ENCODE assay signal across 14 cellular contexts in genomic region chr4:5158391-5158770, GRCh38.
"Had no signal": no experiment of that assay in that cellular context is flagged by ENCODE, and none has a peak within 500 bp of the region (broad histone marks: within the 10 kb centered on the region; RNA-seq: fewer than 3 reads in every experiment).

No MANE protein-coding gene starts in this region.

- DNase-seq: activated CD4-positive, alpha-beta T cell treated with anti-CD3 and anti-CD28 coated beads, Interleukin-2, amount 50 U/mL, for 48 hours; activated CD4-positive, CD25-positive, alpha-beta regulatory T cell treated with anti-CD3 and anti-CD28 coated beads, Interleukin-2, amount 50 U/mL, for 72 hours; activated naive CD4-positive, alpha-beta T cell treated with Interleukin-2 at 50 U/mL for 16 hours; endodermal cell; kidney glomerular epithelial cell; left ventricle myocardium superior; mesenchymal stem cell; natural killer cell; nucleus accumbens; stimulated activated CD4-positive, alpha-beta T cell treated with anti-CD3 and anti-CD28 coated beads, Interleukin-15, amount 100 ng/mL, for 24 hours; stimulated activated CD4-positive, alpha-beta T cell treated with anti-CD3 and anti-CD28 coated beads, Interleukin-4, amount 100 ng/mL, for 1 hour; stimulated activated naive CD4-positive, alpha-beta T cell; substantia nigra had no signal

- ATAC-seq: activated T-helper 17 cell treated with anti-CD3 and anti-CD28 coated beads, Interleukin-2, amount 50 U/mL, for 72 hours; left ventricle myocardium superior; natural killer cell had no signal
